In the genomic region with DNA sequence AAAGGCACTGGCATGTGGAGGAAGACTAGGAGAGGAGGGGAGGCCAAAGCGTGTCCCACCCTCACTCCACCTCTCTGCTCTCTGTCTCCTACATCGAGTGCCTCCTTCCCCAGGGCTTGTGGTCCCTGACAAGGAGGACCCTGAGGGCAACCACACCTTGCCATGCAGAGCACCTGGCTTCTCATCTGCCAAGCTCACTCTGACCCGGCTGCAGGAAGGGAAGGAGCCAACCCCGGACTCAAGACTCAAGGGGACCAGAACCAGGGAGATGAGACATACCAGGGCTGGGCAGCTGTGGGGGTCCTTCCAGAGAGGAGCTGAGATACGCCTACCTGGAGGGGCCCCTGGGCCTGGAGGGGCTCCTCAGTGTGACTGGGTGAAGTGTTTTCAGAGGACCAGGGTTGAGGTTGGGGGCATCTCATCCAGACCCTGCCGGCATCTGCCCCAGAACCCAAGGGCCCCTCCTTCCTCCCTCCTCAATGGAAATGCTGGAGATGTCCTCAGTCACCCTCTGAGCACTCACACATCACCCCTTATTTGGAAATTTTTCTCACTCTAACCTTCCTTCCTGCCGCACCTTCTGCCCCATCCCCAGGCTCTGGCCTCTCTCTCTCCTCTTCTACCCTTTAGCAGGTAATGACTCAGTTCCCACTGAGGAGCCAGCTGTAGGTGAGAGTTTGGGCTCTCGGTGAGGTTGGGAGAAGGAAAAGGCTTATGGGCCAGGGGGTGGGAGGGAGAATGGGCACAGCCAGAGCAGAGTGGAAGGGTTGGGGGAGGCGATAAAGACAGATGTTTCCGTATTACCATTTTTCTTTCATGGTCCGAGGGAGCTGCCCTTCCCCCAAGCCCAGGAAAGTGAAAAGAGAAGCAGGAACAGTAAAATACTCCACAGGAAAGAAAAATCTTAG, we compare ENCODE assay signal across 2 cellular contexts.
TF ChIP-seq lines count a peak whose summit lies in the region.

No MANE protein-coding gene starts in this region.

TF ChIP-seq in HCT116, 20 proteins besides CTCF, POLR2A, EP300 and RAD21:
- TF ChIP-seq, protein P1, sequence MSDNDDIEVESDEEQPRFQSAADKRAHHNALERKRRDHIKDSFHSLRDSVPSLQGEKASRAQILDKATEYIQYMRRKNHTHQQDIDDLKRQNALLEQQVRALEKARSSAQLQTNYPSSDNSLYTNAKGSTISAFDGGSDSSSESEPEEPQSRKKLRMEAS (IDR thresholded peaks at IDR 0.05), result no peak
- TF ChIP-seq EZH2 (IDR thresholded peaks at IDR 0.05) (no peak), SRF (IDR thresholded peaks at IDR 0.05; ENCODE audit: low read depth) (peak; percentile 76)
- TF ChIP-seq, protein P2, sequence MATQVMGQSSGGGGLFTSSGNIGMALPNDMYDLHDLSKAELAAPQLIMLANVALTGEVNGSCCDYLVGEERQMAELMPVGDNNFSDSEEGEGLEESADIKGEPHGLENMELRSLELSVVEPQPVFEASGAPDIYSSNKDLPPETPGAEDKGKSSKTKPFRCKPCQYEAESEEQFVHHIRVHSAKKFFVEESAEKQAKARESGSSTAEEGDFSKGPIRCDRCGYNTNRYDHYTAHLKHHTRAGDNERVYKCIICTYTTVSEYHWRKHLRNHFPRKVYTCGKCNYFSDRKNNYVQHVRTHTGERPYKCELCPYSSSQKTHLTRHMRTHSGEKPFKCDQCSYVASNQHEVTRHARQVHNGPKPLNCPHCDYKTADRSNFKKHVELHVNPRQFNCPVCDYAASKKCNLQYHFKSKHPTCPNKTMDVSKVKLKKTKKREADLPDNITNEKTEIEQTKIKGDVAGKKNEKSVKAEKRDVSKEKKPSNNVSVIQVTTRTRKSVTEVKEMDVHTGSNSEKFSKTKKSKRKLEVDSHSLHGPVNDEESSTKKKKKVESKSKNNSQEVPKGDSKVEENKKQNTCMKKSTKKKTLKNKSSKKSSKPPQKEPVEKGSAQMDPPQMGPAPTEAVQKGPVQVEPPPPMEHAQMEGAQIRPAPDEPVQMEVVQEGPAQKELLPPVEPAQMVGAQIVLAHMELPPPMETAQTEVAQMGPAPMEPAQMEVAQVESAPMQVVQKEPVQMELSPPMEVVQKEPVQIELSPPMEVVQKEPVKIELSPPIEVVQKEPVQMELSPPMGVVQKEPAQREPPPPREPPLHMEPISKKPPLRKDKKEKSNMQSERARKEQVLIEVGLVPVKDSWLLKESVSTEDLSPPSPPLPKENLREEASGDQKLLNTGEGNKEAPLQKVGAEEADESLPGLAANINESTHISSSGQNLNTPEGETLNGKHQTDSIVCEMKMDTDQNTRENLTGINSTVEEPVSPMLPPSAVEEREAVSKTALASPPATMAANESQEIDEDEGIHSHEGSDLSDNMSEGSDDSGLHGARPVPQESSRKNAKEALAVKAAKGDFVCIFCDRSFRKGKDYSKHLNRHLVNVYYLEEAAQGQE (IDR thresholded peaks at IDR 0.05; ENCODE audit: low read depth), result no peak

TF ChIP-seq in endothelial cell of umbilical vein, 7 proteins besides CTCF, POLR2A, EP300 and RAD21:
- no peak for TF ChIP-seq EZH2 (IDR thresholded peaks at IDR 0.05; ENCODE audit: borderline replicate concordance, low read depth, low read length, severe bottlenecking)
- TF ChIP-seq JUN (IDR thresholded peaks at IDR 0.05; ENCODE audit: borderline replicate concordance, insufficient read depth, insufficient read length, low read depth), result no peak
- TF ChIP-seq, protein P1 (IDR thresholded peaks at IDR 0.05; ENCODE audit: insufficient read depth, insufficient read length), result no peak
- TF ChIP-seq FOS (IDR thresholded peaks at IDR 0.05; ENCODE audit: borderline replicate concordance, insufficient read depth, low read length), result no peak
- no peak for TF ChIP-seq MYC (IDR thresholded peaks at IDR 0.05; ENCODE audit: low read depth, low read length)
- TF ChIP-seq POLR2AphosphoS5 (IDR thresholded peaks at IDR 0.05; ENCODE audit: insufficient read depth, low read depth, low read length), result no peak
- TF ChIP-seq GATA2 (IDR thresholded peaks at IDR 0.05; ENCODE audit: insufficient read depth, insufficient read length, low read depth, low read length), result no peak
